Comparison of ENCODE assay signal across 1 cellular context in the genomic region with DNA sequence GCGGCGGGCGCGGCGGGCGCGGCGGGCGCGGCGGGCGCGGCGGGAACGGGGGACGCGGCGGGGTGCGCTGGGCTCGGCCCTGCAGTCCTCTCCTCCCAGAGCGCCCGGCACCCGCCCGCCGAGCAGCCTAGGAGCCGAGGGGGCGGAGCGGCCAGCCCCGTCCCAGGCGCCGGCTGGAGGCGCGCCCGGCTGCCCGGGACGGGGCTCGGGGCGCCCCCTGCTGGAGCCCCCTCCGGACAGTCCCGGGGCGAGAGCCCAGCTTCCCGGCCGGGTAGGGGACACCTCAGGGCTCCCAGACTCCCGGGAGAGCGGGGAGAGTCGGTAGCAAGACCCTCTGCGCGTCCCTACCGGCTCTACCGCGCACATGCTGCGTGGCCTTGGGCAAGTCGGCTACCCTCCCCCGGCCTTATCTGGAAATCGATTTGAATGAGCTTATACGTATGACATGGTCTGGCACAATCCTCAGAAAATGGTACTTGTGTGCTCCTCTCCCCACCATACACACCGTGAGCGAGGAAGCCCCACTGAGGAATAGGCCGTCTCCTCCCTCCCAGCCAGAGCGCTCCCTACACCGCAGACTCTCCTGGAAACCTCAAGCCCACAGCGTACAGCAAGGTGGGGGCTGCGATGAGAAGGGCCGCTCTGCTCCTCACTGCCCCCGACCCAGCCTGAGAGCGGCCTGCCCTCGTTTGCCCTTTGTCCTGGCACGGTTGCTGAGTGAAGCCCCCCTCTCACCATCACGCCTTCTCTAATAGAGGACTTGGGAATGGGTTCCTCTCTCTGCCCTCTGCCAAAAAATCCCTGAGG.
TF ChIP-seq lines count a peak whose summit lies in the region.

A gene (minus strand): TSS at position 139 of the 807 bp plus-strand sequence. CDS start 6,224 bp downstream, outside the sequence.

TF ChIP-seq in IMR-90, 13 proteins besides CTCF, POLR2A, EP300 and RAD21:
- TF ChIP-seq CEBPB (IDR thresholded peaks at IDR 0.05; ENCODE audit: low read depth, low read length): no peak
- peak; percentile 75 for TF ChIP-seq SMC3 (IDR thresholded peaks at IDR 0.05; ENCODE audit: low read depth, low read length)
